ENCODE assay signal across 10 cellular contexts in genomic region chr14:95432152-95433093, GRCh38.
DNase-seq lines count a peak whose midpoint lies in the region; ATAC-seq lines count a peak whose summit lies in the region.
"Had no signal": no experiment of that assay in that cellular context is flagged by ENCODE, and none has a peak within 500 bp of the region (broad histone marks: within the 10 kb centered on the region; RNA-seq: fewer than 3 reads in every experiment).

No MANE protein-coding gene starts in this region.

- H3K4me1 ChIP-seq in adipocyte (ENCODE audit: control insufficient read depth, insufficient read depth, low read length): peaks cover 7% of the 10 kb centered on the region

- H3K36me3 Mint-ChIP-seq in stimulated activated effector memory CD8-positive, alpha-beta T cell treated with anti-CD3 and anti-CD28 coated beads, Interleukin-12 subunit alpha, Interleukin-12 subunit beta, amount 100 ng/mL, for 72 hours: peaks cover 100% of the 10 kb centered on the region

- ATAC-seq in stimulated activated effector memory CD8-positive, alpha-beta T cell treated with anti-CD3 and anti-CD28 coated beads, Interleukin-12 subunit alpha, Interleukin-12 subunit beta, amount 100 ng/mL, for 72 hours: no peak
- ATAC-seq in GM18519 (IDR thresholded peaks at IDR 0.05; ENCODE audit: low FRiP score, unreplicated experiment) (no peak), HG03432 (IDR thresholded peaks at IDR 0.05; ENCODE audit: unreplicated experiment) (no peak)

- H3K4me3 ChIP-seq in adipocyte (ENCODE audit: low read length): no peak overlapping the region

- peak overlapping the region; percentile 26 for H3K9ac ChIP-seq in adipocyte (ENCODE audit: low read length)

- no peak overlapping the region for H3K4me3 Mint-ChIP-seq in stimulated activated effector memory CD8-positive, alpha-beta T cell treated with anti-CD3 and anti-CD28 coated beads, Interleukin-12 subunit alpha, Interleukin-12 subunit beta, amount 100 ng/mL, for 72 hours
- H3K4me3 Mint-ChIP-seq: dendritic cell treated with granulocyte-macrophage colony-stimulating factor and Interleukin-4, amounts not matched to agents 40 ng/mL and 50 ng/mL, for 4 days; stimulated activated naive B cell treated with anti-CD40 and anti-IgM and Interleukin-4, amounts not matched to agents 10 μg/mL and 1 μg/mL and 100 μg/mL, for 72 hours had no signal

- peak overlapping the region; percentile 64 for H3K27ac Mint-ChIP-seq in stimulated activated effector memory CD8-positive, alpha-beta T cell treated with anti-CD3 and anti-CD28 coated beads, Interleukin-12 subunit alpha, Interleukin-12 subunit beta, amount 100 ng/mL, for 72 hours
- H3K27ac Mint-ChIP-seq: dendritic cell treated with granulocyte-macrophage colony-stimulating factor and Interleukin-4, amounts not matched to agents 40 ng/mL and 50 ng/mL, for 4 days; stimulated activated naive B cell treated with anti-CD40 and anti-IgM and Interleukin-4, amounts not matched to agents 10 μg/mL and 1 μg/mL and 100 μg/mL, for 72 hours had no signal

- H3K9me3 Mint-ChIP-seq in stimulated activated effector memory CD8-positive, alpha-beta T cell treated with anti-CD3 and anti-CD28 coated beads, Interleukin-12 subunit alpha, Interleukin-12 subunit beta, amount 100 ng/mL, for 72 hours: no peaks in the 10 kb centered on the region
- H3K9me3 Mint-ChIP-seq: dendritic cell treated with granulocyte-macrophage colony-stimulating factor and Interleukin-4, amounts not matched to agents 40 ng/mL and 50 ng/mL, for 4 days had no signal

- no peaks in the 10 kb centered on the region for H3K27me3 ChIP-seq in adipocyte (replicated peaks; ENCODE audit: control insufficient read depth, insufficient read depth, low read length)

- peaks cover 93% of the 10 kb centered on the region for H3K36me3 ChIP-seq in adipocyte (ENCODE audit: control insufficient read depth, insufficient read depth, low read length, severe bottlenecking)

- H3K9me3 ChIP-seq in adipocyte (ENCODE audit: control insufficient read depth, low read length): no peaks in the 10 kb centered on the region

- DNase-seq in Ammon's horn (ENCODE audit: low spot score) (peak; percentile 68), HuH-7 (ENCODE audit: low spot score) (peak; percentile 60), adipocyte (ENCODE audit: low read depth) (peak; percentile 58), hepatic stellate cell (ENCODE audit: low spot score) (peak; percentile 45), activated gamma-delta T cell (lab: John Stamatoyannopoulos, UW) (no peak)
- DNase-seq in stimulated activated effector memory CD8-positive, alpha-beta T cell treated with anti-CD3 and anti-CD28 coated beads, Interleukin-12 subunit alpha, Interleukin-12 subunit beta, amount 100 ng/mL, for 72 hours (ENCODE audit: low spot score in 2 of 2): no peak
- DNase-seq: stimulated activated naive B cell treated with anti-CD40 and anti-IgM and Interleukin-4, amounts not matched to agents 10 μg/mL and 1 μg/mL and 100 μg/mL, for 72 hours had no signal

- peaks cover 3% of the 10 kb centered on the region for H3K4me1 Mint-ChIP-seq in stimulated activated effector memory CD8-positive, alpha-beta T cell treated with anti-CD3 and anti-CD28 coated beads, Interleukin-12 subunit alpha, Interleukin-12 subunit beta, amount 100 ng/mL, for 72 hours

Comparison
In these comparisons a context has a peak if more than half of its experiments do, and no peak if none do; other contexts are left out.
1. DNase-seq: peak in Ammon's horn (single experiment), HuH-7 (single experiment), adipocyte (single experiment) and hepatic stellate cell (single experiment); none in stimulated activated effector memory CD8-positive, alpha-beta T cell treated with anti-CD3 and anti-CD28 coated beads, Interleukin-12 subunit alpha, Interleukin-12 subunit beta, amount 100 ng/mL, for 72 hours (0 of 2) and activated gamma-delta T cell (single experiment).